ENCODE assay signal across 21 cellular contexts in genomic region chr19:4673726-4674125, GRCh38.
"Had no signal": no experiment of that assay in that cellular context is flagged by ENCODE, and none has a peak within 500 bp of the region (broad histone marks: within the 10 kb centered on the region; RNA-seq: fewer than 3 reads in every experiment).

No MANE protein-coding gene starts in this region.

- H3K4me3 Mint-ChIP-seq: central memory CD8-positive, alpha-beta T cell; nephron; stimulated activated naive B cell treated with anti-CD40 and anti-IgM and Interleukin-4, amounts not matched to agents 10 μg/mL and 1 μg/mL and 100 μg/mL, for 72 hours had no signal

- DNase-seq: cortex of kidney; dorsolateral prefrontal cortex; effector CD8-positive, alpha-beta T cell; glutamatergic neuron; islet precursor cell; left cardiac atrium; left ventricle myocardium inferior; lower lobe of right lung; mesendoderm; naive B cell; stimulated activated CD4-positive, alpha-beta T cell treated with anti-CD3 and anti-CD28 coated beads, Interleukin-2, amount 100 ng/mL, for 48 hours; stimulated activated naive B cell treated with anti-CD40 and anti-IgM and Interleukin-4, amounts not matched to agents 10 μg/mL and 1 μg/mL and 100 μg/mL, for 72 hours; stimulated activated naive CD8-positive, alpha-beta T cell treated with anti-CD3 and anti-CD28 coated beads, Interleukin-15, amount 100 ng/mL, for 72 hours; testis had no signal

- H3K27me3 Mint-ChIP-seq: central memory CD8-positive, alpha-beta T cell; naive B cell; stimulated activated naive B cell treated with anti-CD40 and anti-IgM and Interleukin-4, amounts not matched to agents 10 μg/mL and 1 μg/mL and 100 μg/mL, for 72 hours; stimulated activated naive CD8-positive, alpha-beta T cell treated with anti-CD3 and anti-CD28 coated beads, Interleukin-15, amount 100 ng/mL, for 72 hours had no signal

- H3K4me3 ChIP-seq: dorsolateral prefrontal cortex, esophagus muscularis mucosa, gastroesophageal sphincter, left ventricle myocardium inferior, lower lobe of right lung, right atrium auricular region, smooth muscle cell, testis, tibial nerve had no signal

- ATAC-seq: gastroesophageal sphincter; left cardiac atrium; lower lobe of right lung; stimulated activated naive B cell treated with anti-CD40 and anti-IgM and Interleukin-4, amounts not matched to agents 10 μg/mL and 1 μg/mL and 100 μg/mL, for 72 hours; stimulated activated naive CD8-positive, alpha-beta T cell treated with anti-CD3 and anti-CD28 coated beads, Interleukin-15, amount 100 ng/mL, for 72 hours had no signal

- H3K27me3 ChIP-seq: dorsolateral prefrontal cortex, esophagus muscularis mucosa, gastroesophageal sphincter, right atrium auricular region, testis, tibial nerve had no signal

- H3K27ac Mint-ChIP-seq: nephron; stimulated activated naive CD8-positive, alpha-beta T cell treated with anti-CD3 and anti-CD28 coated beads, Interleukin-15, amount 100 ng/mL, for 72 hours had no signal

- H3K9me3 Mint-ChIP-seq: central memory CD8-positive, alpha-beta T cell; naive B cell; nephron; stimulated activated naive B cell treated with anti-CD40 and anti-IgM and Interleukin-4, amounts not matched to agents 10 μg/mL and 1 μg/mL and 100 μg/mL, for 72 hours; stimulated activated naive CD8-positive, alpha-beta T cell treated with anti-CD3 and anti-CD28 coated beads, Interleukin-15, amount 100 ng/mL, for 72 hours had no signal

- H3K4me2 ChIP-seq: smooth muscle cell had no signal

- H3K27ac ChIP-seq: esophagus muscularis mucosa, gastroesophageal sphincter, left ventricle myocardium inferior, lower lobe of right lung, right atrium auricular region, testis, tibial nerve had no signal

- H3K4me1 Mint-ChIP-seq: nephron had no signal

- H3K36me3 Mint-ChIP-seq: naive B cell had no signal

- H3K9me3 ChIP-seq: esophagus muscularis mucosa, gastroesophageal sphincter, left ventricle myocardium inferior, lower lobe of right lung, right atrium auricular region, testis, tibial nerve had no signal
